Comparison of ENCODE assay signal across 21 cellular contexts in the genomic region with DNA sequence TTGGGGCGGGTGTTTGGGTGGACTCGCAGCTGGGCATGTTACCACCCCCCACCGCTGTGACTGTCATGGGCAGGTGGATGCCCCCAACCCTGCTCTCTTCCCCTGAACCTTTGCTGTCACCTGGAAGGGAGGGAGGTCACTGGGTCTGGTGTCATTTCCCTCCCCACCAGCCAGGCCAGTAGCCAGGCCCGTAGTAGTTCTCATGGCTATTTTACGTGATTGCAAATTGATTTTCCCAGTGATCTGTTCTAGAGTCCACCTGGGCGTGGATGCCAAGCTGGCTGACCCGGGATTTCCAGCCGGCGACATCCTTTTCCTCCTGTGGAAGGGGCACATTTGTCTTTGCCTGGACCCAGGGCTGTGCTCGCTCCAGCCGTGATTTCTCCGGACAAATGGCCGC.
"Had no signal": no experiment of that assay in that cellular context is flagged by ENCODE, and none has a peak within 500 bp of the region (broad histone marks: within the 10 kb centered on the region; RNA-seq: fewer than 3 reads in every experiment).

No MANE protein-coding gene starts in this region.

- H3K36me3 Mint-ChIP-seq: naive thymus-derived CD4-positive, alpha-beta T cell; stimulated activated naive B cell treated with anti-CD40 and anti-IgM and Interleukin-4, amounts not matched to agents 10 μg/mL and 1 μg/mL and 100 μg/mL, for 72 hours had no signal

- H3K4me1 ChIP-seq: sigmoid colon, vagina had no signal

- FAIRE-seq: endometrium, keratinocyte had no signal

- H3K4me3 ChIP-seq: esophagus squamous epithelium, prostate gland, right atrium auricular region, sigmoid colon, transverse colon, vagina had no signal

- H3K27ac ChIP-seq: esophagus squamous epithelium, prostate gland, right atrium auricular region, sigmoid colon, transverse colon, vagina had no signal

- H3K4me3 Mint-ChIP-seq: effector memory CD8-positive, alpha-beta T cell; naive thymus-derived CD4-positive, alpha-beta T cell; nephron progenitor cell; stimulated activated naive B cell treated with anti-CD40 and anti-IgM and Interleukin-4, amounts not matched to agents 10 μg/mL and 1 μg/mL and 100 μg/mL, for 72 hours; stimulated activated naive CD8-positive, alpha-beta T cell treated with anti-CD3 and anti-CD28 coated beads, Interleukin-15, Interleukin-2, amounts not matched to agents 100 ng/mL and 50 ng/mL, for 24 hours had no signal

- H3K27ac Mint-ChIP-seq: effector memory CD8-positive, alpha-beta T cell; stimulated activated naive B cell treated with anti-CD40 and anti-IgM and Interleukin-4, amounts not matched to agents 10 μg/mL and 1 μg/mL and 100 μg/mL, for 72 hours; stimulated activated naive CD8-positive, alpha-beta T cell treated with anti-CD3 and anti-CD28 coated beads, Interleukin-15, Interleukin-2, amounts not matched to agents 100 ng/mL and 50 ng/mL, for 24 hours had no signal

- H3K36me3 ChIP-seq: esophagus squamous epithelium, prostate gland, right atrium auricular region, sigmoid colon, transverse colon, vagina had no signal

- H3K9me3 Mint-ChIP-seq: effector memory CD8-positive, alpha-beta T cell; nephron progenitor cell; stimulated activated naive B cell treated with anti-CD40 and anti-IgM and Interleukin-4, amounts not matched to agents 10 μg/mL and 1 μg/mL and 100 μg/mL, for 72 hours; stimulated activated naive CD8-positive, alpha-beta T cell treated with anti-CD3 and anti-CD28 coated beads, Interleukin-15, Interleukin-2, amounts not matched to agents 100 ng/mL and 50 ng/mL, for 24 hours had no signal

- H3K27me3 ChIP-seq: right atrium auricular region, sigmoid colon, transverse colon, vagina had no signal

- H3K9me3 ChIP-seq: esophagus squamous epithelium, prostate gland, right atrium auricular region, sigmoid colon, transverse colon, vagina had no signal

- ATAC-seq: effector memory CD8-positive, alpha-beta T cell; naive thymus-derived CD4-positive, alpha-beta T cell; stimulated activated naive B cell treated with anti-CD40 and anti-IgM and Interleukin-4, amounts not matched to agents 10 μg/mL and 1 μg/mL and 100 μg/mL, for 72 hours had no signal

- DNase-seq: cerebellar nuclear complex; cortex of kidney; effector memory CD8-positive, alpha-beta T cell; erythroblast; esophagus squamous epithelium; foreskin melanocyte; glutamatergic neuron; hypothalamus; mesendoderm; midbrain; naive thymus-derived CD4-positive, alpha-beta T cell; nephron progenitor cell; sigmoid colon; stimulated activated naive B cell treated with anti-CD40 and anti-IgM and Interleukin-4, amounts not matched to agents 10 μg/mL and 1 μg/mL and 100 μg/mL, for 72 hours; transverse colon had no signal
